Comparison of ENCODE assay signal across 12 cellular contexts in genomic region chr3:194869482-194870169, GRCh38.
DNase-seq lines count a peak whose midpoint lies in the region; TF ChIP-seq lines count a peak whose summit lies in the region.
"Had no signal": no experiment of that assay in that cellular context is flagged by ENCODE, and none has a peak within 500 bp of the region (broad histone marks: within the 10 kb centered on the region; RNA-seq: fewer than 3 reads in every experiment).

No MANE protein-coding gene starts in this region.

- H3K9ac ChIP-seq in trophoblast cell (ENCODE audit: low read length): no peak overlapping the region

- TF ChIP-seq CTCF in choroid plexus epithelial cell (conservative IDR thresholded peaks at IDR 0.05; ENCODE audit: low read depth, low read length): no peak
- TF ChIP-seq CTCF in GM10248 (IDR thresholded peaks at IDR 0.05; ENCODE audit: control extremely low read depth, extremely low read depth, low read depth, missing control alignments): no peak
- no peak for TF ChIP-seq CTCF in tibial nerve (IDR thresholded peaks at IDR 0.05)

- H3K4me1 ChIP-seq in trophoblast cell (ENCODE audit: control insufficient read depth in 1 of 2, insufficient read depth in 2 of 2, low read length in 2 of 2) (peaks cover 8 to 9% of the 10 kb centered on the region in 2 experiments), tibial nerve (peaks cover 0 to 39% (median 17%) of the 10 kb centered on the region in 4 donors)

- peaks cover 6% of the 10 kb centered on the region for H3K79me1 ChIP-seq in trophoblast cell (ENCODE audit: low read length)

- H2BK5ac ChIP-seq in trophoblast cell (ENCODE audit: low read depth, low read length, poor library complexity): no peak overlapping the region

- POLR2A ChIA-PET in GM10248 (lab: Yijun Ruan, JAX): no interaction called here

- no peak overlapping the region for H4K8ac ChIP-seq in trophoblast cell (ENCODE audit: low read depth, low read length)

- no peaks in the 10 kb centered on the region for H3K79me2 ChIP-seq in trophoblast cell (ENCODE audit: control insufficient read depth, insufficient read depth, low read length, poor library complexity)

- no peaks in the 10 kb centered on the region for H3K27me3 ChIP-seq in MG63
- H3K27me3 ChIP-seq in trophoblast cell (ENCODE audit: insufficient read depth, low read length): no peaks in the 10 kb centered on the region
- H3K27me3 ChIP-seq in tibial nerve: no peaks in the 10 kb centered on the region
- H3K27me3 ChIP-seq: right atrium auricular region had no signal

- H3K9me3 ChIP-seq in MG63: 0 out of 2 replicates have a peak, but pooled peaks cover 2% of the 10 kb centered on the region
- peaks cover 8% of the 10 kb centered on the region for H3K9me3 ChIP-seq in trophoblast cell (ENCODE audit: insufficient read depth, low read depth, low read length)
- H3K9me3 ChIP-seq in tibial nerve: peaks cover 0 to 6% (median 0%) of the 10 kb centered on the region in 4 donors

- no peak overlapping the region for H3K4ac ChIP-seq in trophoblast cell (ENCODE audit: low read depth, low read length)

- no peak overlapping the region for H4K12ac ChIP-seq in trophoblast cell (ENCODE audit: low read depth, low read length)

- H2BK12ac ChIP-seq in trophoblast cell (ENCODE audit: low read length): no peak overlapping the region

- DNase-seq in GM04503 (ENCODE audit: low read depth) (peak; percentile 39), MG63 (peak; percentile 97), choroid plexus epithelial cell (ENCODE audit: low read depth) (peak; percentile 15), trophoblast cell (no peak), GM10248 (ENCODE audit: extremely low spot score) (no peak), retina (no peak), tibial nerve (ENCODE audit: low spot score in 2 of 2) (no peak)
- DNase-seq: DMS153; effector memory CD8-positive, alpha-beta T cell; NCI-H510A; SHP77 treated with DMSO at 0.1 percent for 48 hours had no signal

- H3K4me2 ChIP-seq in trophoblast cell (ENCODE audit: low read length): no peak overlapping the region

- H3K18ac ChIP-seq in trophoblast cell (ENCODE audit: low read length): no peak overlapping the region

- H3K27ac ChIP-seq in trophoblast cell (ENCODE audit: low read depth, low read length) (no peak overlapping the region), tibial nerve (no peak overlapping the region)

- H3K23ac ChIP-seq in trophoblast cell (ENCODE audit: low read length): no peak overlapping the region

- no peak overlapping the region for H2AK5ac ChIP-seq in trophoblast cell (ENCODE audit: low read length)

- H4K91ac ChIP-seq in trophoblast cell (ENCODE audit: low read depth, low read length): no peak overlapping the region

- H3K36me3 ChIP-seq in MG63 (no peaks in the 10 kb centered on the region), trophoblast cell (ENCODE audit: control insufficient read depth in 1 of 2, insufficient read depth in 2 of 2, low read length in 2 of 2) (no peaks in the 10 kb centered on the region), tibial nerve (no peaks in the 10 kb centered on the region)
- H3K36me3 ChIP-seq: right atrium auricular region had no signal

- no peak for TF ChIP-seq POLR2A in tibial nerve (IDR thresholded peaks at IDR 0.05)

- no peak overlapping the region for H3K14ac ChIP-seq in trophoblast cell (ENCODE audit: low read length)

- TF ChIP-seq EP300 in tibial nerve (IDR thresholded peaks at IDR 0.05): no peak

- H2AFZ ChIP-seq in trophoblast cell (ENCODE audit: insufficient read depth, low read length, poor library complexity): no peak overlapping the region

- no peak overlapping the region for H2BK120ac ChIP-seq in trophoblast cell (ENCODE audit: insufficient read depth, low read length, poor library complexity)

- CTCF ChIA-PET in GM10248 (lab: Yijun Ruan, JAX): interaction anchor here (1.1 kb wide), 1 partner anchor 33 kb away, joined by 4 read pairs; no protein-coding TSS in a partner anchor

- no peak overlapping the region for H3K4me3 ChIP-seq in MG63
- H3K4me3 ChIP-seq in choroid plexus epithelial cell (ENCODE audit: low read depth, low read length): no peak overlapping the region
- H3K4me3 ChIP-seq in trophoblast cell (ENCODE audit: low read depth, low read length): peak overlapping the region; percentile 23
- no peak overlapping the region for H3K4me3 ChIP-seq in tibial nerve
- H3K4me3 ChIP-seq: right atrium auricular region had no signal

- 100% methylated on average over 1 of the region's 14 CpGs for WGBS in trophoblast cell (ENCODE audit: extremely low coverage, insufficient coverage, insufficient read length)
- 87 to 91% methylated on average over 14 of the region's 14 CpGs for WGBS in tibial nerve, 2 donors

Comparison
In these comparisons a context has a peak if more than half of its experiments do, and no peak if none do; other contexts are left out.
1. DNase-seq: peak in GM04503 (single experiment), MG63 (single experiment) and choroid plexus epithelial cell (single experiment); none in trophoblast cell (0 of 2), GM10248 (single experiment), retina (single experiment) and tibial nerve (0 of 2).